14 cellular contexts compared by ENCODE assay signal in the genomic region with DNA sequence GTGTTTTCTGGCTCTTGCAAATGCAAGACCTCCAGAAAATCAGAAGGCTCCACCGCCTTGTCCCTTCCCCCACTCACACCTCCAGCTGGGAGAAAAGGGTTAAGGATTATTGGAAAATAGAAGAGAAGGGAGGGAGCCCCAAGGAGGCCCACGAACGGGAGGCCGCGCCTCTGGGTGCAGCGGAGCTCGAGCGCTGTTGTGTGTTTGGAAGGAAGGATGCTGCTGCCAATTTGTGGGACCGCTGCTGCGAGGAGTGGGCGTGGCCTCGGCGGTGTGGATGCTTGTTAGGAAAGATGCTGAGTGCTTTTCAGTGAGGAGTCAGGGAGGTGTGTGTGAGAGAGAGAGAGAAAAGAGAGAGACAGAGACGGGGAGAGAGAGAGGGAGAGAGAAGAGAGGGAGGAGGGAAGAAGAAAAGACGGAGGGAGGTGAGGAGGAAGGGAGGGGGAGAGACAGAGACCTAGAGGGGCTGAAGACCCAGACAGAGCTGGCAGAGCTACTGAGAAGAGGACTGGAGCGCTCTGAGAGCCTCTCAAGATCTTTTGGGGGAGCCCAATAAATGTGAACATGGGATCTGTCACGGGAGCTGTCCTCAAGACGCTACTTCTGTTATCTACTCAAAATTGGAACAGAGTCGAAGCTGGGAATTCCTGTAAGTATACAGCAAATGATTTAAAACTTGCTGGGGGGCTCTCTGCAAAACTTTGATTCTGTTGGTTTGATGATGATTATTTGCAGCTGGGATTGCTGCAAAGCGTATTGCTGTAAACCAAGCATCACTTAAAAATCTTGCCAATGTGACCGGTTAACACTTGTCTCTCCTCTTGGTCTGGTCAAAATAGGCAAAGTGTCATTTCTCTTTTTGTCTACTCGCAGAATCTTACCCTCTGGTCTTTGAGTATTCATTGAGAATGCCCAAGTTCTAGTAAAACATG. TPM values are rescaled to one million over a fixed set of nuclear protein-coding genes. Genes with fewer than 3 reads are reported as not detected.
DNase-seq lines count a peak whose midpoint lies in the region; TF ChIP-seq lines count a peak whose summit lies in the region.
"Had no signal": no experiment of that assay in that cellular context is flagged by ENCODE, and none has a peak within 500 bp of the region (broad histone marks: within the 10 kb centered on the region; RNA-seq: fewer than 3 reads in every experiment).

A gene (plus strand): TSS at position 303 of the 932 bp plus-strand sequence. CDS start 262 bp downstream, at position 565.

- CTCF ChIA-PET in HEK293T (lab: Yijun Ruan, JAX), result interaction anchor here (1.1 kb wide), 1 partner anchor 12 kb away, joined by 4 read pairs; no protein-coding TSS in a partner anchor

- no peaks in the 10 kb centered on the region for H3K9me3 ChIP-seq in Karpas-422 (ENCODE audit: low read length)

- H3K27me3 ChIP-seq in Karpas-422 (ENCODE audit: low read length), result no peaks in the 10 kb centered on the region
- H3K27me3 ChIP-seq: cardiac muscle cell had no signal

- intact Hi-C loops in posterior vena cava (cut with DNase I), result no loop called here

- H2AFZ ChIP-seq in Karpas-422 (ENCODE audit: low read length), result no peak within 1 kb of the TSS

- H3K9me2 ChIP-seq in Karpas-422 (replicated peaks; ENCODE audit: insufficient read depth, low read length), result no peaks in the 10 kb centered on the region

- H3K27ac ChIP-seq in Karpas-422 (ENCODE audit: low read length), result no peak within 1 kb of the TSS
- H3K27ac ChIP-seq: cardiac muscle cell, skin epidermis had no signal

- H3K36me3 ChIP-seq in Karpas-422 (ENCODE audit: insufficient read depth, low read length), result no peaks in the 10 kb centered on the region
- H3K36me3 ChIP-seq: cardiac muscle cell had no signal

- no peak within 1 kb of the TSS for H3K9ac ChIP-seq in Karpas-422 (ENCODE audit: low read length)

- no peak within 1 kb of the TSS for H3K4me2 ChIP-seq in Karpas-422 (ENCODE audit: low read depth, low read length, poor library complexity, severe bottlenecking)

- H3K4me3 ChIP-seq in Karpas-422 (ENCODE audit: low read length), result no peak within 1 kb of the TSS
- H3K4me3 ChIP-seq: cardiac muscle cell, lung, skin epidermis had no signal

- H4K20me1 ChIP-seq in Karpas-422 (ENCODE audit: insufficient read depth, low read depth, low read length), result no peaks in the 10 kb centered on the region

- H3K4me1 ChIP-seq in Karpas-422 (ENCODE audit: low read length), result no peaks in the 10 kb centered on the region

- no peaks in the 10 kb centered on the region for H3K79me2 ChIP-seq in Karpas-422 (ENCODE audit: low read length)

- DNase-seq in HEK293T (ENCODE audit: extremely low spot score) (peak; percentile 6), SK-N-DZ (ENCODE audit: low spot score) (peak; percentile 93), hypothalamus (lab: John Stamatoyannopoulos, UW) (peak in 49 of 51 donors; percentile 8 to 87 (median 50)), posterior vena cava (ENCODE audit: low spot score) (peak; percentile 78), mucosa of gallbladder (ENCODE audit: low spot score) (no peak), NCI-H2081 treated with DMSO at 0.1 percent for 48 hours (lab: John Stamatoyannopoulos, UW) (no peak), Karpas-422 (no peak), 8988T (no peak)
- DNase-seq: Calu3, NCI-H1930, RPMI8226 had no signal

- POLR2A ChIA-PET in HEK293T (lab: Yijun Ruan, JAX), result no interaction called here

TF ChIP-seq in HEK293T, 16 proteins besides CTCF, POLR2A, EP300 and RAD21:
- TF ChIP-seq FOXM1 (IDR thresholded peaks at IDR 0.05; ENCODE audit: borderline replicate concordance) (no peak), TARDBP (IDR thresholded peaks at IDR 0.05) (no peak), ELF4 (IDR thresholded peaks at IDR 0.05) (no peak), HDGF (IDR thresholded peaks at IDR 0.05; ENCODE audit: borderline replicate concordance) (no peak), BHLHE40 (IDR thresholded peaks at IDR 0.05; ENCODE audit: borderline replicate concordance) (no peak), FOXA1 (IDR thresholded peaks at IDR 0.05) (no peak), SP1 (IDR thresholded peaks at IDR 0.05) (no peak), L3MBTL2 (conservative IDR thresholded peaks at IDR 0.05) (no peak), ZNF384 (IDR thresholded peaks at IDR 0.05) (no peak), NFRKB (IDR thresholded peaks at IDR 0.05) (no peak), FOXK2 (IDR thresholded peaks at IDR 0.05) (no peak), CTBP1 (IDR thresholded peaks at IDR 0.05; ENCODE audit: borderline replicate concordance) (no peak), LEF1 (IDR thresholded peaks at IDR 0.05; ENCODE audit: borderline replicate concordance) (no peak), SUZ12 (IDR thresholded peaks at IDR 0.05) (no peak), ARNT (IDR thresholded peaks at IDR 0.05) (no peak)
- TF ChIP-seq, protein P1, sequence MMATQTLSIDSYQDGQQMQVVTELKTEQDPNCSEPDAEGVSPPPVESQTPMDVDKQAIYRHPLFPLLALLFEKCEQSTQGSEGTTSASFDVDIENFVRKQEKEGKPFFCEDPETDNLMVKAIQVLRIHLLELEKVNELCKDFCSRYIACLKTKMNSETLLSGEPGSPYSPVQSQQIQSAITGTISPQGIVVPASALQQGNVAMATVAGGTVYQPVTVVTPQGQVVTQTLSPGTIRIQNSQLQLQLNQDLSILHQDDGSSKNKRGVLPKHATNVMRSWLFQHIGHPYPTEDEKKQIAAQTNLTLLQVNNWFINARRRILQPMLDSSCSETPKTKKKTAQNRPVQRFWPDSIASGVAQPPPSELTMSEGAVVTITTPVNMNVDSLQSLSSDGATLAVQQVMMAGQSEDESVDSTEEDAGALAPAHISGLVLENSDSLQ (IDR thresholded peaks at IDR 0.05), result no peak

RNA-seq across cellular contexts. Expression of the gene that starts here (rescaled TPM):
- polyA plus RNA-seq in SK-N-DZ (2014; cell fraction: cytosol; rRNA removed), result 39.7 and 44.8 TPM in 2 replicates
- polyA plus RNA-seq in SK-N-DZ (2014; cell fraction: nucleus; rRNA removed), result 99.3 and 114 TPM in 2 replicates
- total RNA-seq in posterior vena cava (under 1 TPM in 1 of 2 donors, not detected in 1; 0.24 TPM), mucosa of gallbladder (not detected)
- 1.7 and 1.8 TPM in 2 replicates for total RNA-seq in Karpas-422 (2014; rRNA removed; shearing (Covaris generic); ENCODE audit: low replicate concordance)
- total RNA-seq: Calu3 had no signal
- polyA plus RNA-seq: cardiac muscle cell, lung had no signal

Comparison
In these comparisons a context has a peak if more than half of its experiments do, and no peak if none do; other contexts are left out.
1. Peak in DNase-seq in posterior vena cava; RNA of the gene not detected or under 1 TPM.
2. DNase-seq: peak in HEK293T (single experiment), SK-N-DZ (single experiment) and hypothalamus (49 of 51); none in mucosa of gallbladder (single experiment), NCI-H2081 treated with DMSO at 0.1 percent for 48 hours (single experiment), Karpas-422 (single experiment) and 8988T (single experiment).